In genomic region chr2:30139131-30139870, GRCh38 we compare ENCODE assay signal across 13 cellular contexts. TPM values are rescaled to one million over a fixed set of nuclear protein-coding genes. Genes with fewer than 3 reads are reported as not detected.
DNase-seq lines count a peak whose midpoint lies in the region; ATAC-seq, FAIRE-seq and TF ChIP-seq lines count a peak whose summit lies in the region.
"Had no signal": no experiment of that assay in that cellular context is flagged by ENCODE, and none has a peak within 500 bp of the region (broad histone marks: within the 10 kb centered on the region; RNA-seq: fewer than 3 reads in every experiment).

No MANE protein-coding gene starts in this region.

- TF ChIP-seq RAD21 in GM12878 (IDR thresholded peaks at IDR 0.05; ENCODE audit: insufficient read depth, low read depth, low read length) = 0 out of 2 replicates have a peak, but pooled peaks have one; percentile 16

- in situ Hi-C loops in GM12878 (cut with MboI) = no loop called here

- whole genome bisulfite sequencing in GM12878 (ENCODE audit: insufficient coverage, insufficient replicate concordance, low lambda C conversion rate, missing lambda C conversion rate) = 18% methylated on average over 6 of the region's 6 CpGs

- TF ChIP-seq CTCF in GM12878 (IDR thresholded peaks at IDR 0.05 in 2 of 3, conservative IDR thresholded peaks at IDR 0.05 in 1 of 3; ENCODE audit: control insufficient read depth in 2 of 3, extremely low read depth in 1 of 3, insufficient read depth in 1 of 3, low read depth in 3 of 3, low read length in 3 of 3) = no peak; a peak in 1 of 6 replicates

- no peak overlapping the region for H3K27ac ChIP-seq in CD8-positive, alpha-beta memory T cell (ENCODE audit: low read depth, low read length)
- no peak overlapping the region for H3K27ac ChIP-seq in GM12878 (ENCODE audit: control insufficient read depth, insufficient read depth)
- H3K27ac ChIP-seq: thyroid gland had no signal

- SMC1A ChIA-PET in GM12878 (lab: Charles Lee; ENCODE audit: uncharacterized antibody, unreplicated experiment) = interaction anchor here (0.9 to 3.1 kb wide), 8 partner anchors 9 to 572 kb away, joined by 3 to 18 read pairs (median 6); no protein-coding TSS in a partner anchor

- CTCF ChIA-PET in CD8-positive, alpha-beta memory T cell (lab: Charles Lee) = interaction anchor here (1.0 to 1.3 kb wide), 4 partner anchors 21 to 572 kb away, joined by 3 to 6 read pairs (median 4); no protein-coding TSS in a partner anchor
- CTCF ChIA-PET in GM12878 (lab: Yijun Ruan, JAX) = interaction anchor here (0.7 to 2.9 kb wide), 8 partner anchors 9 to 572 kb away, joined by 3 to 28 read pairs (median 4); no protein-coding TSS in a partner anchor

- POLR2A ChIA-PET in CD8-positive, alpha-beta memory T cell (lab: Charles Lee) = no interaction called here
- POLR2A ChIA-PET in GM12878 (lab: Charles Lee) = no interaction called here

- no peaks in the 10 kb centered on the region for H3K36me3 Mint-ChIP-seq in CD8-positive, alpha-beta memory T cell

- intact Hi-C loops in GM12878 (cut with micrococcal nuclease; ENCODE audit: unreplicated experiment) = no loop called here

- peak in 3 of 5 donors; percentile 26 to 67 (median 52) for DNase-seq in CD8-positive, alpha-beta memory T cell
- no peak for DNase-seq in GM12878 (ENCODE audit: low read depth, low spot score)
- DNase-seq in NCI-H510A treated with DMSO at 0.1 percent for 48 hours (lab: John Stamatoyannopoulos, UW) = no peak
- DNase-seq in DMS153 treated with DMSO at 0.1 percent for 48 hours (lab: John Stamatoyannopoulos, UW; ENCODE audit: unreplicated experiment) = no peak
- DNase-seq in MV-4-11 (lab: John Stamatoyannopoulos, UW) = no peak
- DNase-seq in DMS153 (lab: John Stamatoyannopoulos, UW) = no peak
- DNase-seq: activated gamma-delta T cell, foreskin melanocyte, PC-3, thyroid gland had no signal

- no peak for TF ChIP-seq POLR2A in GM12878 (IDR thresholded peaks at IDR 0.05; ENCODE audit: low read depth, low read length)

- H4K20me1 ChIP-seq in GM12878 (ENCODE audit: control insufficient read depth, insufficient read depth) = no peaks in the 10 kb centered on the region

- no TSS peak for BruUV-seq in GM12878 (replicated peaks; lab: Mats Ljungman, UMichigan)

- H3K4me1 Mint-ChIP-seq in CD8-positive, alpha-beta memory T cell = peaks cover 5 to 14% (median 9%) of the 10 kb centered on the region in 3 donors

- peaks cover 10% of the 10 kb centered on the region for H3K4me1 ChIP-seq in CD8-positive, alpha-beta memory T cell (ENCODE audit: insufficient read depth, low read length)
- H3K4me1 ChIP-seq in GM12878 (ENCODE audit: control insufficient read depth, insufficient read depth, low read length) = 0 out of 2 replicates have a peak, but pooled peaks cover 3% of the 10 kb centered on the region
- H3K4me1 ChIP-seq: thyroid gland had no signal

- RAD21 ChIA-PET in GM12878 (lab: Charles Lee; ENCODE audit: unreplicated experiment) = interaction anchor here (1.2 kb wide), 1 partner anchor 26 kb away, joined by 5 read pairs; no protein-coding TSS in a partner anchor

- H3K4me3 Mint-ChIP-seq in CD8-positive, alpha-beta memory T cell = peak overlapping the region in 3 of 7 donors; percentile 12 to 47 (median 38)

- peak overlapping the region; percentile 12; the same call in 1 of the 2 replicates for H2AFZ ChIP-seq in GM12878 (ENCODE audit: control insufficient read depth, low read depth, low read length)

- H3K4me2 ChIP-seq in GM12878 (ENCODE audit: control insufficient read depth, insufficient read depth) = 0 out of 2 replicates have a peak overlapping the region, but pooled peaks have one; percentile 15

- peak; percentile 77 for ATAC-seq in GM19463 (IDR thresholded peaks at IDR 0.05; ENCODE audit: unreplicated experiment)
- ATAC-seq in HG03432 (IDR thresholded peaks at IDR 0.05; ENCODE audit: unreplicated experiment) = peak; percentile 73
- ATAC-seq in GM12878 = peak; percentile 89
- ATAC-seq: PC-3 had no signal

- no peaks in the 10 kb centered on the region for H3K9me3 ChIP-seq in CD8-positive, alpha-beta memory T cell (ENCODE audit: low read length)
- H3K9me3 ChIP-seq in GM12878 (replicated peaks; ENCODE audit: control insufficient read depth, insufficient read depth, low read length) = no peaks in the 10 kb centered on the region
- H3K9me3 ChIP-seq: thyroid gland had no signal

- FAIRE-seq in GM12878 (lab: Jason Lieb, UNC) = peak; percentile 90
- FAIRE-seq: D721Med had no signal

- H3K27ac Mint-ChIP-seq in CD8-positive, alpha-beta memory T cell = peak overlapping the region in 3 of 8 donors; percentile 1 to 35 (median 26)

- H3K27me3 ChIP-seq in CD8-positive, alpha-beta memory T cell (ENCODE audit: insufficient read depth, low read length, poor library complexity, severe bottlenecking) = no peaks in the 10 kb centered on the region
- no peaks in the 10 kb centered on the region for H3K27me3 ChIP-seq in GM12878 (replicated peaks in 1 of 2; ENCODE audit: control insufficient read depth in 2 of 2, insufficient read depth in 2 of 2, low read length in 1 of 2)
- H3K27me3 ChIP-seq: thyroid gland had no signal

- no peak for TF ChIP-seq EP300 in GM12878 (IDR thresholded peaks at IDR 0.05; ENCODE audit: borderline replicate concordance in 1 of 2, control insufficient read depth in 1 of 2, low read depth in 2 of 2, low read length in 2 of 2)

- no peak overlapping the region for H3K9ac ChIP-seq in GM12878 (ENCODE audit: control insufficient read depth, insufficient read depth, low read length)

- H3K27me3 Mint-ChIP-seq in CD8-positive, alpha-beta memory T cell = peaks cover 0 to 18% of the 10 kb centered on the region in 2 donors

- H3K79me2 ChIP-seq in GM12878 (ENCODE audit: control insufficient read depth, insufficient read depth, low read length) = no peaks in the 10 kb centered on the region

- no peak overlapping the region for H3K4me3 ChIP-seq in CD8-positive, alpha-beta memory T cell (ENCODE audit: low read length)
- H3K4me3 ChIP-seq in GM12878 = no peak overlapping the region
- H3K4me3 ChIP-seq: thyroid gland had no signal

- H3K36me3 ChIP-seq in CD8-positive, alpha-beta memory T cell (ENCODE audit: insufficient read depth, low read length) = no peaks in the 10 kb centered on the region
- H3K36me3 ChIP-seq in GM12878 (ENCODE audit: control insufficient read depth in 2 of 2, insufficient read depth in 2 of 2, low read length in 1 of 2) = no peaks in the 10 kb centered on the region
- H3K36me3 ChIP-seq: thyroid gland had no signal

- H3K9me3 Mint-ChIP-seq in CD8-positive, alpha-beta memory T cell = no peaks in the 10 kb centered on the region

TF ChIP-seq in GM12878, 131 proteins besides CTCF, POLR2A, EP300 and RAD21:
- peak; percentile 77 for TF ChIP-seq RAD51 (IDR thresholded peaks at IDR 0.05)
- TF ChIP-seq MEF2B (IDR thresholded peaks at IDR 0.05; ENCODE audit: partially characterized antibody, poor library complexity, severe bottlenecking) = no peak
- peak; percentile 47 to 90 for TF ChIP-seq SRF (IDR thresholded peaks at IDR 0.05; ENCODE audit: low read depth in 2 of 2, low read length in 2 of 2)
- peak; percentile 60; the same call in 1 of the 2 replicates for TF ChIP-seq ATF7 (IDR thresholded peaks at IDR 0.05; ENCODE audit: low read depth)
- TF ChIP-seq TCF12 (IDR thresholded peaks at IDR 0.05; ENCODE audit: low read depth, low read length) = peak; percentile 67; the same call in 1 of the 2 replicates
- no peak for TF ChIP-seq RFX5 (IDR thresholded peaks at IDR 0.05; ENCODE audit: low read depth, low read length)
- TF ChIP-seq FOXM1 (IDR thresholded peaks at IDR 0.05; ENCODE audit: low read depth, low read length) = no peak
- 0 out of 2 replicates have a peak, but pooled peaks have one; percentile 35 for TF ChIP-seq GABPA (IDR thresholded peaks at IDR 0.05; ENCODE audit: low read depth)
- peak; percentile 72 for TF ChIP-seq PKNOX1 (IDR thresholded peaks at IDR 0.05)
- peak; percentile 40; the same call in 1 of the 2 replicates for TF ChIP-seq CREB1 (IDR thresholded peaks at IDR 0.05; ENCODE audit: low read depth)
- TF ChIP-seq SPI1 (IDR thresholded peaks at IDR 0.05; ENCODE audit: borderline replicate concordance, insufficient read depth, low read depth, low read length) = 0 out of 2 replicates have a peak, but pooled peaks have one; percentile 31

RNA-seq across cellular contexts. Expression of gene YPEL5, which starts 7.5 kb away (rescaled TPM):
- 10 to 100 TPM; 35.7 to 38.3 TPM for total RNA-seq in CD8-positive, alpha-beta memory T cell
- polyA plus RNA-seq in CD8-positive, alpha-beta memory T cell = 119 TPM
- 20.9 and 25.1 TPM in 2 replicates for total RNA-seq in GM12878 (2013; cell fraction: nucleolus; rRNA removed)
- total RNA-seq in GM12878 (2014; rRNA removed) (21.6 and 27.4 TPM in 2 replicates), GM12878 (2014; rRNA removed; fragmentation: Illumina TruSeq; extraction: Trizol) (19.5 and 20.1 TPM in 2 replicates), GM12878 (2021) (21.6 and 22.5 TPM in 2 replicates)
- polyA plus RNA-seq in GM12878 (2011; ENCODE audit: low read depth) = 27.9 TPM
- polyA plus RNA-seq in GM12878 (2011; rRNA removed) (47.3 and 58.4 TPM in 2 replicates), GM12878 (2014; fragmentation: Illumina TruSeq; extraction: Trizol) (21.8 and 27.7 TPM in 2 replicates), GM12878 (2014; fragmentation: Nextera tagmentation; extraction: Ambion mirVana) (10 to 100 TPM; 24.9 to 43.6 TPM), GM12878 (2014; rRNA removed) (21.7 and 24.3 TPM in 2 replicates), GM12878 (2016; fragmentation: Nextera tagmentation; extraction: Ambion mirVana) (10 to 100 TPM; 18.8 to 19.2 TPM)
- 28.6 and 32.1 TPM in 2 replicates for polyA plus RNA-seq in GM12878 (2011; cell fraction: cytosol; rRNA removed)
- polyA plus RNA-seq in GM12878 (2011; cell fraction: nucleus; rRNA removed) = 16.7 and 23.9 TPM in 2 replicates
- 37.3 and 41.2 TPM in 2 replicates for polyA plus RNA-seq in GM12878 (2012)
- polyA minus RNA-seq in GM12878 (2011; rRNA and poly(A)+ RNA removed) = 31.9 and 36.6 TPM in 2 replicates
- 7.2 TPM in 2 replicates for polyA minus RNA-seq in GM12878 (2011; cell fraction: cytosol; rRNA and poly(A)+ RNA removed)
- 10.3 and 15.5 TPM in 2 replicates for polyA minus RNA-seq in GM12878 (2011; cell fraction: nucleus; rRNA and poly(A)+ RNA removed)

Comparison
In these comparisons a context has a peak if more than half of its experiments do, and no peak if none do; other contexts are left out.
1. DNase-seq: peak in CD8-positive, alpha-beta memory T cell (3 of 5); none in GM12878 (single experiment), NCI-H510A treated with DMSO at 0.1 percent for 48 hours (single experiment), DMS153 treated with DMSO at 0.1 percent for 48 hours (single experiment), MV-4-11 (single experiment) and DMS153 (single experiment).
2. Peak in every context shown above with its lines, with median percentiles within 50 percentile points of each other: ATAC-seq.